Comparison of ENCODE assay signal across 34 cellular contexts in the genomic region with DNA sequence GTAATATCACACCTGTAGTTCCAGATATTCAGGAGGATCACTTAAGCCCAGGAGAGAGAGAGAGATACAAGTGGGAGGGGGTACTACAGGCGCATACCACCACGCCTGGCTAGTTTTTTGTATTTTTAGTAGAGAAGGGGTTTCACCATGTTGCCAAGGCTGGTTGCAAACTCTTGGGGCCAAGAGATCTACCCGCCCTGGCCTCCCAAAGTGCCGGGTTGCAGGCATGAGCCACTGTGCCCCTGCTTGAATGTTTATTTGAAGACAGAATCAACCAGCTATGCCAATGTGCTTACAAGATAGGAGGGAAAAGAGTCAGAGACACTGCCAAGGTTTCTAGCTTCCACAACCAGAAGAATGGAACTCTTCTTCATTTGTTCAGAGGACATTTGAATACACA.
"Had no signal": no experiment of that assay in that cellular context is flagged by ENCODE, and none has a peak within 500 bp of the region (broad histone marks: within the 10 kb centered on the region; RNA-seq: fewer than 3 reads in every experiment).

No MANE protein-coding gene starts in this region.

- ATAC-seq: PC-3, SK-N-SH treated with all-trans-retinoic acid at 6 μM for 48 hours, T-cell had no signal

- H3K27ac Mint-ChIP-seq: activated B cell treated with CpG ODN at 0.5 μM for 24 hours; activated CD4-positive, alpha-beta memory T cell treated with anti-CD3 and anti-CD28 coated beads for 36 hours; activated naive CD4-positive, alpha-beta T cell treated with anti-CD3 and anti-CD28 coated beads for 36 hours; activated naive CD8-positive, alpha-beta T cell treated with anti-CD3 and anti-CD28 coated beads for 36 hours; activated T-helper 2 cell treated with anti-CD3 and anti-CD28 coated beads, Interferon-gamma antibody, Interleukin-2, Interleukin-4, amounts not matched to agents 10 μg/mL and 5 μg/mL and 100 μg/mL, durations not matched to agents 14 hours and 24 hours and 36 hours had no signal

- H3K4me3 ChIP-seq: ascending aorta, cardiac muscle cell, Peyer's patch had no signal

- H3K4me3 Mint-ChIP-seq: activated B cell treated with CpG ODN at 0.5 μM for 24 hours; activated CD4-positive, alpha-beta memory T cell treated with anti-CD3 and anti-CD28 coated beads for 36 hours; activated naive CD4-positive, alpha-beta T cell treated with anti-CD3 and anti-CD28 coated beads for 36 hours; activated naive CD8-positive, alpha-beta T cell treated with anti-CD3 and anti-CD28 coated beads for 36 hours; central memory CD8-positive, alpha-beta T cell; T-cell had no signal

- H3K9me3 ChIP-seq: ascending aorta, Peyer's patch had no signal

- H3K27me3 Mint-ChIP-seq: activated B cell treated with CpG ODN at 0.5 μM for 24 hours; activated CD4-positive, alpha-beta memory T cell treated with anti-CD3 and anti-CD28 coated beads for 36 hours; activated naive CD8-positive, alpha-beta T cell treated with anti-CD3 and anti-CD28 coated beads for 36 hours; central memory CD8-positive, alpha-beta T cell; T-cell had no signal

- H3K27ac ChIP-seq: ascending aorta, cardiac muscle cell, KMS-11, Peyer's patch had no signal

- H3K27me3 ChIP-seq: ascending aorta, cardiac muscle cell, Peyer's patch had no signal

- DNase-seq: activated B cell treated with CpG ODN at 0.5 μM for 24 hours; activated CD4-positive, alpha-beta memory T cell treated with anti-CD3 and anti-CD28 coated beads for 36 hours; activated CD4-positive, alpha-beta T cell treated with anti-CD3 and anti-CD28 coated beads for 4 hours; activated CD4-positive, alpha-beta T cell treated with anti-CD3 and anti-CD28 coated beads, Interleukin-2, amount 50 U/mL, for 1 hour; activated CD4-positive, CD25-positive, alpha-beta regulatory T cell treated with anti-CD3 and anti-CD28 coated beads, Interleukin-2, amount 50 U/mL, for 72 hours; activated CD8-positive, alpha-beta memory T cell treated with anti-CD3 and anti-CD28 coated beads, Interleukin-2, amount 50 U/mL, for 48 hours; activated gamma-delta T cell; activated naive CD4-positive, alpha-beta T cell treated with anti-CD3 and anti-CD28 coated beads for 36 hours; activated naive CD8-positive, alpha-beta T cell treated with anti-CD3 and anti-CD28 coated beads for 36 hours; amygdala; NCI-H1092 treated with DMSO at 0.1 percent for 48 hours; NCI-H1417; NCI-H146; NCI-H187; NCI-H2029 treated with DMSO at 0.1 percent for 48 hours; NCI-H2107; NCI-H2171; NCI-H510A; NCI-H526; NCI-H748 treated with DMSO at 0.1 percent for 48 hours; NK-92 treated with Interleukin-12 subunit alpha and Interleukin-12 subunit beta, amount 100 ng/mL, for 24 hours; PC-3; Peyer's patch; RPMI8226; SIG-M5; T-cell; T-helper 2 cell; T-helper 9 cell had no signal
